7 cellular contexts compared by ENCODE assay signal in genomic region chr1:248873993-248874671, GRCh38. TPM values are rescaled to one million over a fixed set of nuclear protein-coding genes. Genes with fewer than 3 reads are reported as not detected.
DNase-seq lines count a peak whose midpoint lies in the region; ATAC-seq lines count a peak whose summit lies in the region.

No MANE protein-coding gene starts in this region.

- peak; percentile 99 for DNase-seq in NCI-H2227 treated with DMSO at 0.1 percent for 48 hours (lab: John Stamatoyannopoulos, UW)
- peak; percentile 65 for DNase-seq in activated CD4-positive, CD25-positive, alpha-beta regulatory T cell treated with anti-CD3 and anti-CD28 coated beads, Interleukin-2, amount 50 U/mL, for 16 hours (ENCODE audit: low read depth, low spot score)
- peak; percentile 94 for DNase-seq in cerebellar cortex (ENCODE audit: low spot score)
- DNase-seq in left colon: peak; percentile 60 to 80
- DNase-seq in stimulated activated CD4-positive, alpha-beta T cell treated with anti-CD3 and anti-CD28 coated beads, Interleukin-1b, Interleukin-23, amount 100 ng/mL, for 1 hour (ENCODE audit: low read depth in 2 of 2): peak; percentile 64 to 76

- intact Hi-C loops in left colon (cut with DNase I, micrococcal nuclease): no loop called here

- ATAC-seq in GM18870 (IDR thresholded peaks at IDR 0.05; ENCODE audit: unreplicated experiment) (peak; percentile 72), HG03139 (IDR thresholded peaks at IDR 0.05; ENCODE audit: unreplicated experiment) (peak; percentile 43), left colon (peak; percentile 69)

RNA-seq across cellular contexts. Expression of gene ZNF692, which starts 15.2 kb away (rescaled TPM):
- 10 to 100 TPM; 26.9 to 31.4 TPM for total RNA-seq in left colon

RNA-seq across cellular contexts. Expression of gene PGBD2, which starts 31.9 kb away (rescaled TPM):
- 1 to 10 TPM; 7.5 to 9.2 TPM for total RNA-seq in left colon

RNA-seq across cellular contexts. Expression of gene ZNF672, which starts 36.1 kb away (rescaled TPM):
- 10 to 100 TPM; 32.9 to 36.2 TPM for total RNA-seq in left colon

RNA-seq across cellular contexts. Expression of gene SH3BP5L, which starts 48.4 kb away (rescaled TPM):
- total RNA-seq in left colon: 10 to 100 TPM; 22.2 to 25.9 TPM

Comparison
In these comparisons a context has a peak if more than half of its experiments do, and no peak if none do; other contexts are left out.
1. Peak in every context shown above with its lines: DNase-seq and ATAC-seq.